1 cellular context compared by ENCODE assay signal in the genomic region with DNA sequence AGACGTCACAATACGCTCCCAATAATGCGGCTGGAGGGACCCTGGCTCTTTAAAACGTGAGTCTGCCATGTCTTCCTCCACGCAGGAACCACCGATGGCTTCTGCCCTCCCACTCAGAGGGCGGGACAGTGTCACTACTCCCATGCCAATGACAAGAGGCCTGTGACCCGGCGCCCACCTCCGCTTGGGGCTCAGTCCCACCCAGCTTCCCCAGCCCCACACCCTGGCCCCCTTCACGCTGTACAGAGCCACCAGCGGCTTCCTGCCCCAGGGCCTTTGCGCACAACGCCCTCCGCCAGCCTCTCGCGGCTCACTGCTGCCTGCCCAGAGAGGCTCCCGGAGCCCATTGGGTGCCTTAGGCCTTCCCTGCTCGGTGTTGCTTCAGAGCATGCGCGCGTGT.
TF ChIP-seq lines count a peak whose summit lies in the region.

No MANE protein-coding gene starts in this region.

TF ChIP-seq in K562, 482 proteins besides CTCF, POLR2A, EP300 and RAD21 (continued from another document):
- peak; percentile 62 for TF ChIP-seq ZBTB33 (CRISPR knock-in tag; IDR thresholded peaks at IDR 0.05)
